9 cellular contexts compared by ENCODE assay signal in genomic region chr11:99370557-99371200, GRCh38.
A peak's percentile ranks its signal among the peaks of the same experiment; 100 is the strongest.
DNase-seq lines count a peak whose midpoint lies in the region; ATAC-seq, FAIRE-seq and TF ChIP-seq lines count a peak whose summit lies in the region.
"Had no signal": no experiment of that assay in that cellular context is flagged by ENCODE, and none has a peak within 500 bp of the region (broad histone marks: within the 10 kb centered on the region; RNA-seq: fewer than 3 reads in every experiment).

No MANE protein-coding gene starts in this region.

- no peak overlapping the region for H4K12ac ChIP-seq in trophoblast cell (ENCODE audit: low read depth, low read length)

- H2BK120ac ChIP-seq in trophoblast cell (ENCODE audit: insufficient read depth, low read length, poor library complexity): no peak overlapping the region

- DNase-seq in GM23338 (ENCODE audit: low spot score) (peak; percentile 36), NCI-H774 (lab: John Stamatoyannopoulos, UW) (peak; percentile 73), frontal cortex (ENCODE audit: low spot score in 2 of 2) (peak in 1 of 2 donors; percentile 4), trophoblast cell (peak; percentile 27 to 45), NCI-H187 (lab: John Stamatoyannopoulos, UW) (no peak), germinal center (ENCODE audit: low spot score) (no peak)
- DNase-seq in stimulated activated effector memory CD8-positive, alpha-beta T cell treated with anti-CD3 and anti-CD28 coated beads, Interleukin-12 subunit alpha, Interleukin-12 subunit beta, amount 100 ng/mL, for 72 hours (ENCODE audit: low spot score in 2 of 2): no peak
- DNase-seq: activated gamma-delta T cell treated with Interleukin-2 at 50 U/mL for 16 hours had no signal

- H3K9ac ChIP-seq in trophoblast cell (ENCODE audit: low read length): no peak overlapping the region

- no peak overlapping the region for H4K91ac ChIP-seq in trophoblast cell (ENCODE audit: low read depth, low read length)

- H3K4me1 Mint-ChIP-seq in GM23338: peaks cover 12% of the 10 kb centered on the region; the same call in 2 of the 3 replicates
- H3K4me1 Mint-ChIP-seq in stimulated activated effector memory CD8-positive, alpha-beta T cell treated with anti-CD3 and anti-CD28 coated beads, Interleukin-12 subunit alpha, Interleukin-12 subunit beta, amount 100 ng/mL, for 72 hours: no peaks in the 10 kb centered on the region

- H3K9me3 ChIP-seq in trophoblast cell (ENCODE audit: insufficient read depth, low read depth, low read length): no peaks in the 10 kb centered on the region

- H3K79me2 ChIP-seq in GM23338 (replicated peaks; ENCODE audit: insufficient read depth): no peaks in the 10 kb centered on the region
- H3K79me2 ChIP-seq in trophoblast cell (ENCODE audit: control insufficient read depth, insufficient read depth, low read length, poor library complexity): no peaks in the 10 kb centered on the region

- WGBS in trophoblast cell (ENCODE audit: extremely low coverage, insufficient coverage, insufficient read length): no CpG with 5 or more reads among the region's 4 CpGs

- peak overlapping the region; percentile 67 for H3K27ac Mint-ChIP-seq in GM23338
- H3K27ac Mint-ChIP-seq in stimulated activated effector memory CD8-positive, alpha-beta T cell treated with anti-CD3 and anti-CD28 coated beads, Interleukin-12 subunit alpha, Interleukin-12 subunit beta, amount 100 ng/mL, for 72 hours: no peak overlapping the region

- no peak overlapping the region for H3K27ac ChIP-seq in GM23338 (ENCODE audit: low read depth)
- no peak overlapping the region for H3K27ac ChIP-seq in trophoblast cell (ENCODE audit: low read depth, low read length)

- H3K79me1 ChIP-seq in trophoblast cell (ENCODE audit: low read length): no peaks in the 10 kb centered on the region

- H3K36me3 ChIP-seq in GM23338 (ENCODE audit: insufficient read depth) (no peaks in the 10 kb centered on the region), trophoblast cell (ENCODE audit: control insufficient read depth in 1 of 2, insufficient read depth in 2 of 2, low read length in 2 of 2) (no peaks in the 10 kb centered on the region)

- no peaks in the 10 kb centered on the region for H3K27me3 Mint-ChIP-seq in GM23338 (ENCODE audit: insufficient read depth, low read depth, poor library complexity)

- H2BK12ac ChIP-seq in trophoblast cell (ENCODE audit: low read length): no peak overlapping the region

- H3K4ac ChIP-seq in trophoblast cell (ENCODE audit: low read depth, low read length): no peak overlapping the region

- H3K4me2 ChIP-seq in GM23338 (no peak overlapping the region), trophoblast cell (ENCODE audit: low read length) (no peak overlapping the region)

- H3K9me2 ChIP-seq in GM23338 (ENCODE audit: insufficient read depth): no peaks in the 10 kb centered on the region

- peak; percentile 74 for FAIRE-seq in frontal cortex (lab: Jason Lieb, UNC)

- no peak overlapping the region for H4K8ac ChIP-seq in trophoblast cell (ENCODE audit: low read depth, low read length)

- H3K9me3 Mint-ChIP-seq in GM23338: no peaks in the 10 kb centered on the region
- H3K9me3 Mint-ChIP-seq in stimulated activated effector memory CD8-positive, alpha-beta T cell treated with anti-CD3 and anti-CD28 coated beads, Interleukin-12 subunit alpha, Interleukin-12 subunit beta, amount 100 ng/mL, for 72 hours: peaks cover 16% of the 10 kb centered on the region

- no peak overlapping the region for H3K14ac ChIP-seq in trophoblast cell (ENCODE audit: low read length)

- no peaks in the 10 kb centered on the region for H3K36me3 Mint-ChIP-seq in GM23338 (ENCODE audit: low read depth)
- no peaks in the 10 kb centered on the region for H3K36me3 Mint-ChIP-seq in stimulated activated effector memory CD8-positive, alpha-beta T cell treated with anti-CD3 and anti-CD28 coated beads, Interleukin-12 subunit alpha, Interleukin-12 subunit beta, amount 100 ng/mL, for 72 hours

- ATAC-seq in GM23338: peak; percentile 74
- no peak for ATAC-seq in HG03521 (IDR thresholded peaks at IDR 0.05; ENCODE audit: unreplicated experiment)
- ATAC-seq in stimulated activated effector memory CD8-positive, alpha-beta T cell treated with anti-CD3 and anti-CD28 coated beads, Interleukin-12 subunit alpha, Interleukin-12 subunit beta, amount 100 ng/mL, for 72 hours: no peak

- H3K4me3 ChIP-seq in GM23338: no peak overlapping the region
- H3K4me3 ChIP-seq in trophoblast cell (ENCODE audit: low read depth, low read length): no peak overlapping the region

- TF ChIP-seq CTCF in GM23338 (conservative IDR thresholded peaks at IDR 0.05; ENCODE audit: low read depth in 2 of 2): no peak

- H3K27me3 ChIP-seq in GM23338 (ENCODE audit: insufficient read depth): no peaks in the 10 kb centered on the region
- H3K27me3 ChIP-seq in trophoblast cell (ENCODE audit: insufficient read depth, low read length): no peaks in the 10 kb centered on the region

- no peak overlapping the region for H3K23ac ChIP-seq in trophoblast cell (ENCODE audit: low read length)

- H4K20me1 ChIP-seq in GM23338 (replicated peaks; ENCODE audit: insufficient read depth): no peaks in the 10 kb centered on the region

- H2AFZ ChIP-seq in GM23338: no peak overlapping the region
- H2AFZ ChIP-seq in trophoblast cell (ENCODE audit: insufficient read depth, low read length, poor library complexity): no peak overlapping the region

- H3K4me1 ChIP-seq in GM23338 (ENCODE audit: insufficient read depth) (no peaks in the 10 kb centered on the region), trophoblast cell (ENCODE audit: control insufficient read depth in 1 of 2, insufficient read depth in 2 of 2, low read length in 2 of 2) (no peaks in the 10 kb centered on the region)

- H2AK5ac ChIP-seq in trophoblast cell (ENCODE audit: low read length): no peak overlapping the region

- no peak overlapping the region for H3K18ac ChIP-seq in trophoblast cell (ENCODE audit: low read length)

- no peak overlapping the region for H2BK5ac ChIP-seq in trophoblast cell (ENCODE audit: low read depth, low read length, poor library complexity)

- H3F3A ChIP-seq in GM23338 (replicated peaks; ENCODE audit: low read depth): no peaks in the 10 kb centered on the region

- H3K4me3 Mint-ChIP-seq in GM23338: no peak overlapping the region
- no peak overlapping the region for H3K4me3 Mint-ChIP-seq in stimulated activated effector memory CD8-positive, alpha-beta T cell treated with anti-CD3 and anti-CD28 coated beads, Interleukin-12 subunit alpha, Interleukin-12 subunit beta, amount 100 ng/mL, for 72 hours

TF ChIP-seq in GM23338, 12 proteins besides CTCF, POLR2A, EP300 and RAD21:
- TF ChIP-seq EZH2 (IDR thresholded peaks at IDR 0.05; ENCODE audit: low read depth, unreplicated experiment): no peak

Comparison
In these comparisons a context has a peak if more than half of its experiments do, and no peak if none do; other contexts are left out.
1. DNase-seq: peak in GM23338 (single experiment), NCI-H774 (single experiment) and trophoblast cell (2 of 2); none in NCI-H187 (0 of 2), germinal center (single experiment) and stimulated activated effector memory CD8-positive, alpha-beta T cell treated with anti-CD3 and anti-CD28 coated beads, Interleukin-12 subunit alpha, Interleukin-12 subunit beta, amount 100 ng/mL, for 72 hours (0 of 2).